Comparison of ENCODE assay signal across 9 cellular contexts in the genomic region with DNA sequence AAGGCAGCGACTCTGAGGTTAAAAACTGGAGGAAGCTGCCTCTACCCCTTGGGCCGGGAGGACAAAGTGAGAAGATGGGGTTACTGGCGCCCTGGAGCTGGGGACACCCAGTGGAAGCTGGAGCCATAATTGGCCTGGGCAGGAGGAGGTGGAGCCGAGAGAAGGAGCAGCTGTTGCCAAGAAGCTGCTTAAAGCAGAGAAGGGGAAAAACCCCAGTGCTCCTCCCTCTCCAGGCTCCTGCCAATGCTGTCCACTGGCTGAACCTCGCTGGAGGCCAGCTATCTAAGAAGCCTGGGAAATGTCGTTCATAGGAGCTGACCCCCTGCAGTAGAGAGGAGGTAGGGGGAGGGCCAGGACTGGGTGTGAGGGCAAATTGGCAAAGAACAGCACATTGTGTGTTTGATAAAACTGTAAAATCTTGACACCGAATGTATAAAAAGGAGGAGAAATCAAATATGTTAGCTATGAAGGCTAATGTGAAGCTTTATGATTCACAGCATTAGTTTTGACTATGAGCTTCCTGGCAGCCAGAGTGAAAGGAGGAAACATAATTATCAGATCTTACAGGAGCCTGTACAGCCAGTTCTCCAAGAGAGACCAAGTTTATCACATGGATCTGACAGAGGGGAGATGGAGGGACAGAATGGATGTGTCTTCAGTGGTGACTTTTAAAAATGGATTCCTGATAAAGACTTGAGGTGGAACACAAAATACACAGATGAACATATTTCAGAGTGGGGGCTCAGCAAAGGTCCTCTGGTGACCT. TPM values are rescaled to one million over a fixed set of nuclear protein-coding genes. Genes with fewer than 3 reads are reported as not detected.
DNase-seq lines count a peak whose midpoint lies in the region; FAIRE-seq and TF ChIP-seq lines count a peak whose summit lies in the region.
"Had no signal": no experiment of that assay in that cellular context is flagged by ENCODE, and none has a peak within 500 bp of the region (broad histone marks: within the 10 kb centered on the region; RNA-seq: fewer than 3 reads in every experiment).

No MANE protein-coding gene starts in this region.

- DNase-seq in AG09309 (ENCODE audit: low read depth) (peak; percentile 39), LNCaP clone FGC (ENCODE audit: low read depth) (peak; percentile 31), bronchial epithelial cell (ENCODE audit: low read depth) (peak; percentile 29), medulla oblongata (ENCODE audit: extremely low spot score) (peak; percentile 68), COR-L47 (lab: John Stamatoyannopoulos, UW) (no peak), Kasumi-1 (lab: John Stamatoyannopoulos, UW) (no peak), DMS79 treated with DMSO at 0.1 percent for 48 hours (lab: John Stamatoyannopoulos, UW) (no peak)
- DNase-seq in activated CD4-positive, alpha-beta T cell treated with anti-CD3 and anti-CD28 coated beads, Interleukin-2, amount 50 U/mL, for 48 hours, result no peak
- DNase-seq: glutamatergic neuron had no signal

- peak; percentile 79 for FAIRE-seq in bronchial epithelial cell (lab: Jason Lieb, UNC)

- peaks cover 22% of the 10 kb centered on the region for H3K27me3 ChIP-seq in bronchial epithelial cell (ENCODE audit: control insufficient read depth, insufficient read depth, low read length)

- H3K4me3 ChIP-seq in AG09309 (ENCODE audit: control insufficient read depth, low read depth, low read length) (no peak overlapping the region), LNCaP clone FGC (ENCODE audit: low read depth, low read length) (no peak overlapping the region), bronchial epithelial cell (ENCODE audit: low read depth, low read length) (no peak overlapping the region)

- TF ChIP-seq CTCF in AG09309 (IDR thresholded peaks at IDR 0.05; ENCODE audit: control insufficient read depth, insufficient read depth, low read depth, low read length, missing control alignments) (no peak), LNCaP clone FGC (IDR thresholded peaks at IDR 0.05; ENCODE audit: control insufficient read depth, extremely low read depth, insufficient read depth) (no peak), bronchial epithelial cell (IDR thresholded peaks at IDR 0.05; ENCODE audit: insufficient read depth, low read length, severe bottlenecking) (no peak)

- H3K36me3 ChIP-seq in bronchial epithelial cell (ENCODE audit: control insufficient read depth, insufficient read depth, low read length), result no peaks in the 10 kb centered on the region

RNA-seq across cellular contexts. Expression of gene HHIPL1, which starts 9.5 kb away (rescaled TPM):
- 0.53 and 1.2 TPM in 2 replicates for total RNA-seq in bronchial epithelial cell

RNA-seq across cellular contexts. Expression of gene CYP46A1, which starts 29.7 kb away (rescaled TPM):
- 0.13 TPM in 1 of 2 replicates, not detected in the other for total RNA-seq in bronchial epithelial cell

RNA-seq across cellular contexts. Expression of gene CCDC85C, which starts 50.4 kb away (rescaled TPM):
- total RNA-seq in bronchial epithelial cell, result 24.8 and 26.6 TPM in 2 replicates

Comparison
In these comparisons a context has a peak if more than half of its experiments do, and no peak if none do; other contexts are left out.
1. DNase-seq: peak in AG09309 (single experiment), LNCaP clone FGC (single experiment), bronchial epithelial cell (single experiment) and medulla oblongata (single experiment); none in COR-L47 (single experiment), Kasumi-1 (0 of 2), activated CD4-positive, alpha-beta T cell treated with anti-CD3 and anti-CD28 coated beads, Interleukin-2, amount 50 U/mL, for 48 hours (0 of 2) and DMS79 treated with DMSO at 0.1 percent for 48 hours (single experiment).